20 cellular contexts compared by ENCODE assay signal in genomic region chrX:17839269-17839668, GRCh38. TPM values are rescaled to one million over a fixed set of nuclear protein-coding genes. Genes with fewer than 3 reads are reported as not detected.
DNase-seq lines count a peak whose midpoint lies in the region; ATAC-seq, FAIRE-seq and TF ChIP-seq lines count a peak whose summit lies in the region.
"Had no signal": no experiment of that assay in that cellular context is flagged by ENCODE, and none has a peak within 500 bp of the region (broad histone marks: within the 10 kb centered on the region; RNA-seq: fewer than 3 reads in every experiment).

No MANE protein-coding gene starts in this region.

- no peak overlapping the region for H4K5ac ChIP-seq in IMR-90 (ENCODE audit: low read depth, low read length)

- H2AK9ac ChIP-seq in IMR-90 (replicated peaks; ENCODE audit: low read depth, low read length, poor library complexity), result no peak overlapping the region

- TF ChIP-seq CTCF in BE2C (IDR thresholded peaks at IDR 0.05; ENCODE audit: low read depth, low read length) (0 out of 2 replicates have a peak, but pooled peaks have one; percentile 9), IMR-90 (conservative IDR thresholded peaks at IDR 0.05; ENCODE audit: low read depth, low read length) (no peak), choroid plexus epithelial cell (conservative IDR thresholded peaks at IDR 0.05; ENCODE audit: low read depth, low read length) (peak; percentile 24), keratinocyte (optimal IDR thresholded peaks at IDR 0.05 in 1 of 3, IDR thresholded peaks at IDR 0.05 in 1 of 3, conservative IDR thresholded peaks at IDR 0.05 in 1 of 3; ENCODE audit: extremely low read depth in 1 of 3, insufficient read depth in 2 of 3, low read length in 3 of 3) (peak; percentile 7 to 30 (median 29)), thyroid gland (IDR thresholded peaks at IDR 0.05) (no peak)

- H3K4me1 ChIP-seq in BE2C (no peaks in the 10 kb centered on the region), IMR-90 (ENCODE audit: control insufficient read depth, insufficient read depth, low read length) (no peaks in the 10 kb centered on the region), keratinocyte (ENCODE audit: control insufficient read depth, extremely low read depth, insufficient read depth, low read length) (no peaks in the 10 kb centered on the region), thyroid gland (no peaks in the 10 kb centered on the region)
- H3K4me1 ChIP-seq: A549 had no signal

- H2BK5ac ChIP-seq in IMR-90 (ENCODE audit: low read depth, low read length, poor library complexity, severe bottlenecking), result no peak overlapping the region

- H4K20me1 ChIP-seq in IMR-90 (ENCODE audit: insufficient read depth, low read length) (no peaks in the 10 kb centered on the region), keratinocyte (ENCODE audit: control insufficient read depth, extremely low read depth, insufficient read depth, low read length) (no peaks in the 10 kb centered on the region)

- in situ Hi-C loops in IMR-90 (cut with MboI; ENCODE audit: low sequenced_read_pairs), result no loop called here

- H3K9ac ChIP-seq in IMR-90 (ENCODE audit: low read depth, low read length) (no peak overlapping the region), keratinocyte (ENCODE audit: control insufficient read depth, extremely low read depth, insufficient read depth, low read length) (no peak overlapping the region)

- WGBS in IMR-90 (ENCODE audit: extremely low coverage in 2 of 2, insufficient read length in 1 of 2), 2 experiments, result 38% methylated on average over 2 of the region's 4 CpGs; no CpG with 5 or more reads in 1 of the 2 experiments
- 86 to 95% methylated on average over 3 to 4 of the region's 4 CpGs for WGBS in thyroid gland, 2 donors

- no peak overlapping the region for H3K27ac ChIP-seq in IMR-90 (ENCODE audit: insufficient read depth, low read length)
- H3K27ac ChIP-seq in keratinocyte (ENCODE audit: control insufficient read depth, insufficient read depth, low read length), result no peak overlapping the region
- no peak overlapping the region for H3K27ac ChIP-seq in thyroid gland
- H3K27ac ChIP-seq: A549, SK-N-MC had no signal

- H3K9me1 ChIP-seq in IMR-90 (ENCODE audit: insufficient read depth, low read length) (0 out of 2 replicates have a peak, but pooled peaks cover 2% of the 10 kb centered on the region), keratinocyte (ENCODE audit: control insufficient read depth, extremely low read depth, insufficient read depth, low read length) (no peaks in the 10 kb centered on the region)

- H3K4ac ChIP-seq in IMR-90 (ENCODE audit: low read depth, low read length), result no peak overlapping the region

- H3K36me3 ChIP-seq in BE2C (no peaks in the 10 kb centered on the region), IMR-90 (ENCODE audit: control insufficient read depth, insufficient read depth, low read length) (no peaks in the 10 kb centered on the region), keratinocyte (ENCODE audit: control insufficient read depth in 2 of 2, extremely low read depth in 1 of 2, insufficient read depth in 2 of 2, low read length in 2 of 2) (no peaks in the 10 kb centered on the region), thyroid gland (no peaks in the 10 kb centered on the region)

- H3K79me1 ChIP-seq in IMR-90 (ENCODE audit: low read depth in 1 of 2, low read length in 2 of 2), result no peaks in the 10 kb centered on the region

- no peak overlapping the region for H3K23ac ChIP-seq in IMR-90 (ENCODE audit: low read depth, low read length)

- ATAC-seq in IMR-90 (ENCODE audit: low read depth), result no peak
- no peak for ATAC-seq in activated CD4-positive, CD25-positive, alpha-beta regulatory T cell treated with anti-CD3 and anti-CD28 coated beads, Interleukin-2, amount 50 U/mL, for 24 hours
- ATAC-seq: A549, HCT116, K562, Panc1 had no signal

- H3K27me3 ChIP-seq in BE2C, result no peaks in the 10 kb centered on the region
- peaks cover 11% of the 10 kb centered on the region for H3K27me3 ChIP-seq in IMR-90 (ENCODE audit: control insufficient read depth, insufficient read depth, low read length)
- H3K27me3 ChIP-seq in keratinocyte (ENCODE audit: control insufficient read depth, extremely low read depth, insufficient read depth, low read length), result peaks cover 5% of the 10 kb centered on the region
- no peaks in the 10 kb centered on the region for H3K27me3 ChIP-seq in thyroid gland

- H2BK15ac ChIP-seq in IMR-90 (ENCODE audit: low read depth, low read length), result no peak overlapping the region

- H4K91ac ChIP-seq in IMR-90 (ENCODE audit: insufficient read depth, low read depth, low read length), result no peak overlapping the region

- H3K56ac ChIP-seq in IMR-90 (ENCODE audit: extremely low read depth, insufficient read depth, low read length), result no peak overlapping the region

- DNase-seq in BE2C (no peak), IMR-90 (no peak), choroid plexus epithelial cell (ENCODE audit: low read depth) (no peak), keratinocyte (ENCODE audit: low read depth, low spot score) (no peak), thyroid gland (no peak), NCI-H226 (no peak)
- DNase-seq in effector CD8-positive, alpha-beta T cell (lab: John Stamatoyannopoulos, UW), result no peak
- DNase-seq: COR-L47, EL, NCI-H1417 treated with DMSO at 0.1 percent for 48 hours, NCI-H1930, NCI-H2171, NCI-H510A, NCI-H82 had no signal

- H2AK5ac ChIP-seq in IMR-90 (ENCODE audit: low read depth, low read length), result no peak overlapping the region

- H3K4me2 ChIP-seq in IMR-90 (ENCODE audit: low read depth, low read length) (no peak overlapping the region), keratinocyte (ENCODE audit: control insufficient read depth, extremely low read depth, insufficient read depth, low read depth, low read length) (no peak overlapping the region)
- H3K4me2 ChIP-seq: A549 had no signal

- TF ChIP-seq RAD21 in IMR-90 (IDR thresholded peaks at IDR 0.05; ENCODE audit: low read length), result no peak

- intact Hi-C loops in IMR-90 (cut with micrococcal nuclease), result no loop called here
- intact Hi-C loops in thyroid gland (cut with DNase I), result no loop called here

- no peak for FAIRE-seq in keratinocyte (lab: Jason Lieb, UNC)
- FAIRE-seq: A549, K562 had no signal

- TF ChIP-seq POLR2A in IMR-90 (IDR thresholded peaks at IDR 0.05; ENCODE audit: low read depth, low read length), result no peak
- no peak for TF ChIP-seq POLR2A in thyroid gland (IDR thresholded peaks at IDR 0.05)

- H3K18ac ChIP-seq in IMR-90 (ENCODE audit: low read depth, low read length), result no peak overlapping the region

- BruUV-seq in IMR-90 (replicated peaks; lab: Mats Ljungman, UMichigan), result no TSS peak

- H2AFZ ChIP-seq in IMR-90 (replicated peaks; ENCODE audit: low read length, poor library complexity) (peak overlapping the region; percentile 43), keratinocyte (ENCODE audit: control insufficient read depth, low read length) (no peak overlapping the region)

- H2BK120ac ChIP-seq in IMR-90 (ENCODE audit: low read depth, low read length), result no peak overlapping the region

- POLR2A ChIA-PET in IMR-90 (lab: Charles Lee; ENCODE audit: unreplicated experiment), result no interaction called here

- CTCF ChIA-PET in IMR-90 (lab: Yijun Ruan, JAX), result no interaction called here

- dilution Hi-C loops in IMR-90 (cut with HindIII; ENCODE audit: low sequenced_read_pairs, unreplicated experiment), result no loop called here
- dilution Hi-C loops in keratinocyte (cut with MboI; ENCODE audit: extremely low pct_ligation_motif_present, low sequenced_read_pairs), result no loop called here

- no peaks in the 10 kb centered on the region for H3K79me2 ChIP-seq in keratinocyte (ENCODE audit: control insufficient read depth, insufficient read depth, low read length)

- H3K4me3 ChIP-seq in BE2C (ENCODE audit: low read depth, low read length) (no peak overlapping the region), IMR-90 (ENCODE audit: insufficient read depth, low read depth, low read length) (no peak overlapping the region), choroid plexus epithelial cell (ENCODE audit: low read depth, low read length) (no peak overlapping the region), keratinocyte (ENCODE audit: control insufficient read depth in 2 of 3, extremely low read depth in 1 of 3, insufficient read depth in 2 of 3, low read depth in 1 of 3, low read length in 3 of 3) (no peak overlapping the region), thyroid gland (replicated peaks in 1 of 3) (no peak overlapping the region)
- H3K4me3 ChIP-seq: A549, K562, SK-N-MC had no signal

- H3K14ac ChIP-seq in IMR-90 (replicated peaks; ENCODE audit: low read depth, low read length), result no peak overlapping the region

- no peak overlapping the region for H4K8ac ChIP-seq in IMR-90 (ENCODE audit: low read depth in 2 of 2, low read length in 2 of 2)

- H3K9me3 ChIP-seq in BE2C (no peaks in the 10 kb centered on the region), IMR-90 (ENCODE audit: control insufficient read depth, insufficient read depth, low read length) (no peaks in the 10 kb centered on the region), keratinocyte (ENCODE audit: control insufficient read depth, low read depth, low read length) (no peaks in the 10 kb centered on the region), thyroid gland (no peaks in the 10 kb centered on the region)
- H3K9me3 ChIP-seq: A549 had no signal

- H2BK20ac ChIP-seq in IMR-90 (ENCODE audit: low read depth, low read length), result no peak overlapping the region

TF ChIP-seq in IMR-90, 13 proteins besides CTCF, POLR2A, EP300 and RAD21 (continues in another document):
- TF ChIP-seq NFE2L2 (IDR thresholded peaks at IDR 0.05; ENCODE audit: low read depth, low read length) (no peak), RCOR1 (IDR thresholded peaks at IDR 0.05; ENCODE audit: insufficient replicate concordance, low read length) (no peak), MXI1 (IDR thresholded peaks at IDR 0.05; ENCODE audit: borderline replicate concordance, low read depth, low read length) (no peak), MAZ (IDR thresholded peaks at IDR 0.05; ENCODE audit: borderline replicate concordance, low read depth, low read length) (no peak), CEBPB (IDR thresholded peaks at IDR 0.05; ENCODE audit: low read depth, low read length) (no peak), MAFK (IDR thresholded peaks at IDR 0.05; ENCODE audit: low read depth, low read length) (no peak)

RNA-seq across cellular contexts. Expression of gene RAI2, which starts 21.8 kb away (rescaled TPM):
- 0.36 TPM for polyA plus RNA-seq in BE2C (2012; ENCODE audit: insufficient read depth, insufficient read length, low read depth)
- not detected in 2 replicates for total RNA-seq in IMR-90 (2012; rRNA removed)
- 0.04 and 0.07 TPM in 2 replicates for polyA plus RNA-seq in IMR-90 (2012; rRNA removed)
- 0.02 TPM in 1 of 2 replicates, not detected in the other for polyA plus RNA-seq in IMR-90 (2012; cell fraction: cytosol; rRNA removed)
- 0.02 and 0.05 TPM in 2 replicates for polyA plus RNA-seq in IMR-90 (2012; cell fraction: nucleus; rRNA removed; ENCODE audit: low replicate concordance)
- not detected in 3 replicates for polyA plus RNA-seq in keratinocyte
- polyA plus RNA-seq in keratinocyte (2011; ENCODE audit: low read depth), result not detected
- 0.05 and 0.08 TPM in 2 replicates for polyA plus RNA-seq in keratinocyte (2011; cell fraction: cytosol; rRNA removed)
- polyA plus RNA-seq in keratinocyte (2011; cell fraction: nucleus; rRNA removed), result 0.11 and 0.15 TPM in 2 replicates
- 0.07 TPM in 1 of 2 replicates, not detected in the other for polyA plus RNA-seq in keratinocyte (2012; ENCODE audit: low replicate concordance)
- 0.13 TPM in 1 of 3 replicates, not detected in the others for polyA minus RNA-seq in keratinocyte
- not detected for polyA minus RNA-seq in keratinocyte (2011; cell fraction: cytosol; rRNA and poly(A)+ RNA removed)
- polyA minus RNA-seq in keratinocyte (2011; cell fraction: nucleus; rRNA and poly(A)+ RNA removed), result not detected in 2 replicates
- 10 to 100 TPM; 12.1 to 18.9 (median 12.8) TPM for total RNA-seq in thyroid gland
- total RNA-seq: K562 had no signal
- polyA plus RNA-seq: A549, K562 had no signal

Comparison
In these comparisons a context has a peak if more than half of its experiments do, and no peak if none do; other contexts are left out.
1. CTCF ChIP-seq: peak in BE2C (single experiment), choroid plexus epithelial cell (single experiment) and keratinocyte (3 of 3); none in IMR-90 (single experiment) and thyroid gland (0 of 6).
2. RNA of gene RAI2, which starts 21.8 kb away (total RNA-seq): 12.1 to 18.9 TPM in thyroid gland; not detected in IMR-90; every median in the first group is over 10 times any median in the second.